In genomic region chr16:8831450-8832382, GRCh38 we compare ENCODE assay signal across 1 cellular context.
TF ChIP-seq lines count a peak whose summit lies in the region.

No MANE protein-coding gene starts in this region.

TF ChIP-seq in neural cell, 6 proteins besides CTCF, POLR2A, EP300 and RAD21 (continued from another document):
- TF ChIP-seq REST (IDR thresholded peaks at IDR 0.05; ENCODE audit: borderline replicate concordance) (no peak), EZH2 (IDR thresholded peaks at IDR 0.05; ENCODE audit: borderline replicate concordance, insufficient read depth, low read length, poor library complexity, severe bottlenecking) (no peak), SMC3 (conservative IDR thresholded peaks at IDR 0.05; ENCODE audit: poor library complexity) (no peak)
